8 cellular contexts compared by ENCODE assay signal in genomic region chr9:2014696-2015580, GRCh38. TPM values are rescaled to one million over a fixed set of nuclear protein-coding genes. Genes with fewer than 3 reads are reported as not detected.
A peak's percentile ranks its signal among the peaks of the same experiment; 100 is the strongest.
DNase-seq lines count a peak whose midpoint lies in the region; ATAC-seq, FAIRE-seq and TF ChIP-seq lines count a peak whose summit lies in the region.

SMARCA2 (plus strand) TSS chr9:2015347; CDS start chr9:2029023, 13,676 bp downstream.

- peak within 1 kb of the TSS; percentile 74 for H3K4me3 ChIP-seq in BE2C (ENCODE audit: low read depth, low read length)

- ATAC-seq in HG03442 (IDR thresholded peaks at IDR 0.05; ENCODE audit: unreplicated experiment), result peak; percentile 76

- DNase-seq in BE2C (peak; percentile 95), GM19239 (ENCODE audit: insufficient read length, low spot score) (peak; percentile 76), NCI-H524 treated with DMSO at 0.1 percent for 48 hours (lab: John Stamatoyannopoulos, UW) (peak; percentile 71)
- peak; percentile 97 for DNase-seq in activated CD4-positive, alpha-beta T cell treated with anti-CD3 and anti-CD28 coated beads for 48 hours
- DNase-seq in stimulated activated CD4-positive, alpha-beta T cell treated with anti-CD3 and anti-CD28 coated beads, Interleukin-1b, Interleukin-23, amount 100 ng/mL, for 24 hours (ENCODE audit: low read depth in 4 of 4, low spot score in 1 of 4), result peak; percentile 88 to 95 (median 92)

- H3K4me1 ChIP-seq in BE2C, result no peaks in the 10 kb centered on the region

- no peaks in the 10 kb centered on the region for H3K9me3 ChIP-seq in BE2C

- H3K36me3 ChIP-seq in BE2C, result no peaks in the 10 kb centered on the region

- H3K27me3 ChIP-seq in BE2C, result peaks cover 78% of the 10 kb centered on the region
- no peaks in the 10 kb centered on the region for H3K27me3 ChIP-seq in layer of hippocampus (ENCODE audit: control insufficient read depth, insufficient read depth, low read length)

- TF ChIP-seq CTCF in BE2C (IDR thresholded peaks at IDR 0.05; ENCODE audit: low read depth, low read length), result no peak

- H3K27ac ChIP-seq in cingulate gyrus (ENCODE audit: low read depth, low read length) (peak within 1 kb of the TSS; percentile 96), layer of hippocampus (ENCODE audit: low read depth, low read length) (peak within 1 kb of the TSS; percentile 93)

- peak; percentile 93 for FAIRE-seq in GM19239 (lab: Jason Lieb, UNC)

RNA-seq across cellular contexts. Expression of gene SMARCA2, which starts in this region (rescaled TPM):
- polyA plus RNA-seq in BE2C (2012; ENCODE audit: insufficient read depth, insufficient read length, low read depth), result 1.1 TPM

Comparison
In these comparisons a context has a peak if more than half of its experiments do, and no peak if none do; other contexts are left out.
1. Peak in every context shown above with its lines: DNase-seq, ATAC-seq, H3K4me3 ChIP-seq and H3K27ac ChIP-seq.